13 cellular contexts compared by ENCODE assay signal in genomic region chr20:62583424-62583920, GRCh38. TPM values are rescaled to one million over a fixed set of nuclear protein-coding genes. Genes with fewer than 3 reads are reported as not detected.
DNase-seq lines count a peak whose midpoint lies in the region; ATAC-seq and TF ChIP-seq lines count a peak whose summit lies in the region.
"Had no signal": no experiment of that assay in that cellular context is flagged by ENCODE, and none has a peak within 500 bp of the region (broad histone marks: within the 10 kb centered on the region; RNA-seq: fewer than 3 reads in every experiment).

No MANE protein-coding gene starts in this region.

- CTCF ChIA-PET in CD4-positive, alpha-beta T cell (lab: Charles Lee): no interaction called here

- no peaks in the 10 kb centered on the region for H3K9me3 ChIP-seq in esophagus muscularis mucosa
- H3K9me3 ChIP-seq in CD4-positive, alpha-beta T cell (ENCODE audit: control insufficient read depth, low read length): no peaks in the 10 kb centered on the region
- H3K9me3 ChIP-seq: BE2C had no signal

- no peaks in the 10 kb centered on the region for H3K36me3 Mint-ChIP-seq in CD4-positive, alpha-beta T cell (ENCODE audit: low read depth)
- H3K36me3 Mint-ChIP-seq: activated naive CD4-positive, alpha-beta T cell treated with anti-CD3 and anti-CD28 coated beads, Interleukin-2, amount 50 U/mL, for 72 hours; stimulated activated memory B cell treated with anti-CD40 and anti-IgM and Interleukin-4, amounts not matched to agents 10 μg/mL and 1 μg/mL and 100 μg/mL, for 72 hours had no signal

- H3K27ac Mint-ChIP-seq in CD4-positive, alpha-beta T cell: no peak overlapping the region
- H3K27ac Mint-ChIP-seq: activated naive CD4-positive, alpha-beta T cell treated with anti-CD3 and anti-CD28 coated beads, Interleukin-2, amount 50 U/mL, for 72 hours; stimulated activated memory B cell treated with anti-CD40 and anti-IgM and Interleukin-4, amounts not matched to agents 10 μg/mL and 1 μg/mL and 100 μg/mL, for 72 hours had no signal

- H3K27ac ChIP-seq in esophagus muscularis mucosa (replicated peaks in 1 of 4): no peak overlapping the region
- H3K27ac ChIP-seq in CD4-positive, alpha-beta T cell (ENCODE audit: low read depth, low read length): no peak overlapping the region
- H3K27ac ChIP-seq: RWPE1 had no signal

- intact Hi-C loops in esophagus muscularis mucosa (cut with DNase I): no loop called here
- intact Hi-C loops in CD4-positive, alpha-beta T cell (cut with DNase I, micrococcal nuclease): no loop called here

- ATAC-seq in GM21367 (IDR thresholded peaks at IDR 0.05; ENCODE audit: unreplicated experiment): no peak
- ATAC-seq in CD4-positive, alpha-beta T cell (ENCODE audit: poor library complexity): no peak
- ATAC-seq: activated naive CD4-positive, alpha-beta T cell treated with anti-CD3 and anti-CD28 coated beads, Interleukin-2, amount 50 U/mL, for 72 hours; stimulated activated memory B cell treated with anti-CD40 and anti-IgM and Interleukin-4, amounts not matched to agents 10 μg/mL and 1 μg/mL and 100 μg/mL, for 72 hours had no signal

- POLR2A ChIA-PET in CD4-positive, alpha-beta T cell (lab: Charles Lee): no interaction called here

- no peak for TF ChIP-seq POLR2A in esophagus muscularis mucosa (IDR thresholded peaks at IDR 0.05; ENCODE audit: low read depth)

- WGBS in esophagus muscularis mucosa: 51% methylated on average over 12 of the region's 12 CpGs

- no peaks in the 10 kb centered on the region for H3K36me3 ChIP-seq in esophagus muscularis mucosa
- H3K36me3 ChIP-seq: BE2C had no signal

- H3K4me3 Mint-ChIP-seq in CD4-positive, alpha-beta T cell: no peak overlapping the region
- H3K4me3 Mint-ChIP-seq: stimulated activated memory B cell treated with anti-CD40 and anti-IgM and Interleukin-4, amounts not matched to agents 10 μg/mL and 1 μg/mL and 100 μg/mL, for 72 hours had no signal

- no peaks in the 10 kb centered on the region for H3K9me3 Mint-ChIP-seq in CD4-positive, alpha-beta T cell
- H3K9me3 Mint-ChIP-seq: activated naive CD4-positive, alpha-beta T cell treated with anti-CD3 and anti-CD28 coated beads, Interleukin-2, amount 50 U/mL, for 72 hours had no signal

- no peak overlapping the region for H3K4me3 ChIP-seq in esophagus muscularis mucosa

- peaks cover 0 to 82% (median 26%) of the 10 kb centered on the region in 4 donors for H3K27me3 ChIP-seq in esophagus muscularis mucosa
- peaks cover 53% of the 10 kb centered on the region for H3K27me3 ChIP-seq in CD4-positive, alpha-beta T cell (ENCODE audit: control insufficient read depth, insufficient read depth, low read length)
- H3K27me3 ChIP-seq: BE2C had no signal

- peaks cover 5 to 44% (median 31%) of the 10 kb centered on the region in 4 donors for H3K4me1 ChIP-seq in esophagus muscularis mucosa
- H3K4me1 ChIP-seq: BE2C had no signal

- TF ChIP-seq CTCF in esophagus muscularis mucosa (IDR thresholded peaks at IDR 0.05): peak; percentile 30 to 45 (median 41)
- TF ChIP-seq CTCF in CD4-positive, alpha-beta T cell (IDR thresholded peaks at IDR 0.05): no peak

- TF ChIP-seq EP300 in esophagus muscularis mucosa (IDR thresholded peaks at IDR 0.05): no peak

- peaks cover 58% of the 10 kb centered on the region for H3K27me3 Mint-ChIP-seq in CD4-positive, alpha-beta T cell

- H3K4me1 Mint-ChIP-seq in CD4-positive, alpha-beta T cell (ENCODE audit: low read depth): no peaks in the 10 kb centered on the region

- peak; percentile 39 for DNase-seq in AG20443 (ENCODE audit: low spot score)
- peak; percentile 60 for DNase-seq in M059J (ENCODE audit: low read depth)
- DNase-seq in esophagus muscularis mucosa (ENCODE audit: extremely low spot score): no peak
- peak; percentile 64 for DNase-seq in mucosa of gallbladder (ENCODE audit: low spot score)
- DNase-seq in SKM-1 treated with dmso at 0.1 percent for 144 hours (lab: John Stamatoyannopoulos, UW; ENCODE audit: unreplicated experiment): no peak
- no peak for DNase-seq in CD4-positive, alpha-beta T cell
- DNase-seq in NCI-H345 (lab: John Stamatoyannopoulos, UW): no peak
- DNase-seq: BE2C, T-helper 9 cell had no signal

RNA-seq across cellular contexts. Expression of gene SLCO4A1, which starts 58.8 kb away (rescaled TPM):
- total RNA-seq in M059J (2014; rRNA removed; shearing (Covaris generic)): 43.9 and 69.5 TPM in 2 replicates
- total RNA-seq in esophagus muscularis mucosa (10 to 100 TPM in 3 of 4 donors, 1 to 10 TPM in 1; 10.0 to 42.4 (median 30.1) TPM), mucosa of gallbladder (5.9 TPM)
- 1 to 10 TPM; 2.3 to 2.5 TPM for total RNA-seq in CD4-positive, alpha-beta T cell

Comparison
In these comparisons a context has a peak if more than half of its experiments do, and no peak if none do; other contexts are left out.
1. DNase-seq: peak in AG20443 (single experiment), M059J (single experiment) and mucosa of gallbladder (single experiment); none in esophagus muscularis mucosa (single experiment), SKM-1 treated with dmso at 0.1 percent for 144 hours (single experiment), CD4-positive, alpha-beta T cell (0 of 10) and NCI-H345 (single experiment).